In the genomic region with DNA sequence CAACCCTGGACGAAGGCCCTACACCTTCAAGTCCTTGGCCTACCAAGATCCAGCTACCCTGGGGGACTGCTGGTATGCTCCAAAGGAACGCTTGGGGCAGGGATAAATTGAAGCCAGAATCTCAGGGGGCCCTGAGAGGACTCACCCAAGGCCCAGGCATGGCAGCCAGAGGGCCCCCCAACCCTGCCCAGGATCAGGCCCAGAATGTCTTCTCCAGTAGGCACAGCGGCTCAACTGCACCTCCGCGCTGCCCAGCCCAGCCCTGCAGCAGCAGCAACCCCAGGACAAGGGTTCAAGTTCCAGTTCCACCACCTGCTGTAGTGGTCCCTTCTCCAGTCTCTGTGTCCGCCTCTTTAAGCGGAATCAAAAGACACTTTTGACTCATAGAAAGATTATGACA, we compare ENCODE assay signal across 8 cellular contexts. TPM values are rescaled to one million over a fixed set of nuclear protein-coding genes. Genes with fewer than 3 reads are reported as not detected.
DNase-seq lines count a peak whose midpoint lies in the region; ATAC-seq and TF ChIP-seq lines count a peak whose summit lies in the region.

No MANE protein-coding gene starts in this region.

- POLR2A ChIA-PET in Caco-2 (lab: Charles Lee), result interaction anchor here (4.0 kb wide), 1 partner anchor 17 kb away, joined by 51 read pairs; no protein-coding TSS in a partner anchor

- peak overlapping the region; percentile 88 for H3K4me3 Mint-ChIP-seq in Caco-2 (ENCODE audit: unreplicated experiment)
- H3K4me3 Mint-ChIP-seq in dendritic cell treated with granulocyte-macrophage colony-stimulating factor and Interleukin-4, amounts not matched to agents 40 ng/mL and 50 ng/mL, for 4 days, result peak overlapping the region; percentile 88

- no peaks in the 10 kb centered on the region for H3K9me3 Mint-ChIP-seq in Caco-2 (ENCODE audit: unreplicated experiment)
- no peaks in the 10 kb centered on the region for H3K9me3 Mint-ChIP-seq in dendritic cell treated with granulocyte-macrophage colony-stimulating factor and Interleukin-4, amounts not matched to agents 40 ng/mL and 50 ng/mL, for 4 days

- peaks cover 38% of the 10 kb centered on the region for H3K36me3 Mint-ChIP-seq in Caco-2 (ENCODE audit: insufficient read depth, unreplicated experiment)
- peaks cover 5% of the 10 kb centered on the region for H3K36me3 Mint-ChIP-seq in dendritic cell treated with granulocyte-macrophage colony-stimulating factor and Interleukin-4, amounts not matched to agents 40 ng/mL and 50 ng/mL, for 4 days (ENCODE audit: low read depth)

- H3K27me3 Mint-ChIP-seq in Caco-2 (ENCODE audit: insufficient read depth, unreplicated experiment), result no peaks in the 10 kb centered on the region
- H3K27me3 Mint-ChIP-seq in dendritic cell treated with granulocyte-macrophage colony-stimulating factor and Interleukin-4, amounts not matched to agents 40 ng/mL and 50 ng/mL, for 4 days, result peaks cover 2% of the 10 kb centered on the region

- H2AFZ ChIP-seq in neuron (ENCODE audit: low read depth, low read length), result no peak overlapping the region

- H3K4me3 ChIP-seq in Caco-2 (ENCODE audit: low read depth, low read length) (peak overlapping the region; percentile 72; the same call in 1 of the 2 replicates), MG63 (peak overlapping the region; percentile 86), neuron (ENCODE audit: low read length) (peak overlapping the region; percentile 72)

- DNase-seq in Caco-2, result no peak
- DNase-seq in MG63, result no peak
- no peak for DNase-seq in GDM1 (lab: John Stamatoyannopoulos, UW)
- no peak for DNase-seq in mucosa of gallbladder (ENCODE audit: low spot score)

- H3K4me1 Mint-ChIP-seq in Caco-2 (ENCODE audit: low read depth, unreplicated experiment), result no peaks in the 10 kb centered on the region
- peaks cover 18% of the 10 kb centered on the region for H3K4me1 Mint-ChIP-seq in dendritic cell treated with granulocyte-macrophage colony-stimulating factor and Interleukin-4, amounts not matched to agents 40 ng/mL and 50 ng/mL, for 4 days (ENCODE audit: low read depth)

- ATAC-seq in HG03159 (IDR thresholded peaks at IDR 0.05; ENCODE audit: unreplicated experiment) (no peak), HG03097 (IDR thresholded peaks at IDR 0.05; ENCODE audit: low FRiP score, unreplicated experiment) (no peak)

- H3K27ac Mint-ChIP-seq in Caco-2 (ENCODE audit: unreplicated experiment), result peak overlapping the region; percentile 90
- peak overlapping the region; percentile 91 for H3K27ac Mint-ChIP-seq in dendritic cell treated with granulocyte-macrophage colony-stimulating factor and Interleukin-4, amounts not matched to agents 40 ng/mL and 50 ng/mL, for 4 days

- H3K27me3 ChIP-seq in Caco-2 (replicated peaks; ENCODE audit: control insufficient read depth, insufficient read depth, low read length) (no peaks in the 10 kb centered on the region), MG63 (no peaks in the 10 kb centered on the region), neuron (ENCODE audit: insufficient read depth, low read length) (no peaks in the 10 kb centered on the region)

- BruUV-seq in Caco-2 (replicated peaks; lab: Mats Ljungman, UMichigan), result no TSS peak

- intact Hi-C loops in Caco-2 (cut with micrococcal nuclease; ENCODE audit: unreplicated experiment), result loop anchor here (5.0 kb wide), 2 partner anchors 62 to 132 kb away; no protein-coding TSS in a partner anchor
- intact Hi-C loops in dendritic cell treated with granulocyte-macrophage colony-stimulating factor and Interleukin-4, amounts not matched to agents 40 ng/mL and 50 ng/mL, for 4 days (cut with micrococcal nuclease), result loop anchor here (5.0 kb wide), 2 partner anchors 37 to 57 kb away; no protein-coding TSS in a partner anchor

- CTCF ChIA-PET in Caco-2 (lab: Charles Lee), result interaction anchor here (1.4 kb wide), 1 partner anchor 17 kb away, joined by 3 read pairs; no protein-coding TSS in a partner anchor

- TF ChIP-seq CTCF in Caco-2 (IDR thresholded peaks at IDR 0.05; ENCODE audit: insufficient read depth in 1 of 2, low read depth in 1 of 2, low read length in 1 of 2, severe bottlenecking in 1 of 2, unreplicated experiment in 1 of 2), result no peak

- peaks cover 6% of the 10 kb centered on the region for H3K4me1 ChIP-seq in Caco-2
- peaks cover 14% of the 10 kb centered on the region for H3K4me1 ChIP-seq in neuron (ENCODE audit: insufficient read depth, low read length)

- H3K36me3 ChIP-seq in Caco-2 (ENCODE audit: control insufficient read depth, insufficient read depth, low read length) (no peaks in the 10 kb centered on the region), MG63 (peaks cover 43% of the 10 kb centered on the region), neuron (ENCODE audit: insufficient read depth, low read length) (no peaks in the 10 kb centered on the region)

- H3K9me3 ChIP-seq in Caco-2 (no peaks in the 10 kb centered on the region), MG63 (no peaks in the 10 kb centered on the region), neuron (ENCODE audit: low read length) (no peaks in the 10 kb centered on the region)

RNA-seq across cellular contexts. Expression of a gene that starts 2.2 kb away (rescaled TPM):
- total RNA-seq in Caco-2 (2022), result 22.6 and 24.6 TPM in 2 replicates
- 28.5 and 42.2 TPM in 2 replicates for total RNA-seq in MG63 (2014; rRNA removed; shearing (Covaris generic); ENCODE audit: low replicate concordance)
- total RNA-seq in mucosa of gallbladder, result 12.1 TPM

RNA-seq across cellular contexts. Expression of a gene that starts 28.7 kb away (rescaled TPM):
- not detected in 2 replicates for total RNA-seq in Caco-2 (2022)
- 0.03 TPM in 1 of 2 replicates, not detected in the other for total RNA-seq in MG63 (2014; rRNA removed; shearing (Covaris generic); ENCODE audit: low replicate concordance)
- total RNA-seq in mucosa of gallbladder, result 1.4 TPM

RNA-seq across cellular contexts. Expression of a gene that starts 45.3 kb away (rescaled TPM):
- total RNA-seq in Caco-2 (2022) (12.3 and 13.1 TPM in 2 replicates), mucosa of gallbladder (22.2 TPM)
- total RNA-seq in MG63 (2014; rRNA removed; shearing (Covaris generic); ENCODE audit: low replicate concordance), result 0.22 and 2.1 TPM in 2 replicates
